8 cellular contexts compared by ENCODE assay signal in the genomic region with DNA sequence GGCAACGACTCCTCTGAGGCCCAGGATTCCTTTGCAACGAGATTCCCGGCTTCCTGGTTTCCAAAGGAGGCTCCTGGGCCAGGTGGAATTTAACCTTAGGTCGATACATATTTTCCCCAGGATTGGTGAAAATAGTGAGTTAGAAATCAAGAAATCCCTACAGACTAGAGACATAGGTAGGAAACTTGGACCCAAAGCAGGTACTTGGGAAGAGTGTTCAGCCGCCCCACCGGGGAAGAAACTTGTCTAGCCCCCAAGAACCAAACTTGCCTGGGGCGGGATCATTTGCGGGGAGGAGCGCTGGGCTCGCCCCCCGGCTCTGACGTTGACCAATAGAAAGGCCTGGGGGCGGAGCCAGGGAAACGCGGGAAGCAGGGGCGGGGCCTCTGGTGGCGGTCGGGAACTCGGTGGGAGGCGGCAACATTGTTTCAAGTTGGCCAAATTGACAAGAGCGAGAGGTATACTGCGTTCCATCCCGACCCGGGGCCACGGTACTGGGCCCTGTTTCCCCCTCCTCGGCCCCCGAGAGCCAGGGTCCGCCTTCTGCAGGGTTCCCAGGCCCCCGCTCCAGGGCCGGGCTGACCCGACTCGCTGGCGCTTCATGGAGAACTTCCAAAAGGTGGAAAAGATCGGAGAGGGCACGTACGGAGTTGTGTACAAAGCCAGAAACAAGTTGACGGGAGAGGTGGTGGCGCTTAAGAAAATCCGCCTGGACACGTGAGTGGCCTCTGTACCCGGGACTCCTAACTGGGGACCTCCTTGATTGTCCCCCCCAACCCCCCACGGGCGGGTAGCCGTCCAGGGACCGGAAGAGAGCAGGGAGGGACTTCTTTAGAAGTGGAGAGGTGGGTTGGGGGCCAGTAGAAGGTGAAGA. TPM values are rescaled to one million over a fixed set of nuclear protein-coding genes. Genes with fewer than 3 reads are reported as not detected.
DNase-seq lines count a peak whose midpoint lies in the region; ATAC-seq and TF ChIP-seq lines count a peak whose summit lies in the region.

A gene (plus strand): TSS at position 423 of the 874 bp plus-strand sequence. CDS start 179 bp downstream, at position 602.

- POLR2A ChIA-PET in OCI-LY7 (lab: Charles Lee) = interaction anchor here (0.6 to 0.9 kb wide), 5 partner anchors 19 to 488 kb away, joined by 4 to 10 read pairs (median 6); a partner anchor contains a TSS

- H3K4me3 ChIP-seq in HUES64 (ENCODE audit: low read length) (peak within 1 kb of the TSS; percentile 89), OCI-LY7 (ENCODE audit: low read depth, low read length, poor library complexity, severe bottlenecking) (peak within 1 kb of the TSS; percentile 91)

- peak; percentile 96 for ATAC-seq in GM21447 (IDR thresholded peaks at IDR 0.05; ENCODE audit: unreplicated experiment)

- WGBS in HUES64 = under 1% methylated on average over 43 of the region's 45 CpGs

- H2AFZ ChIP-seq in OCI-LY7 (ENCODE audit: low read length) = peak within 1 kb of the TSS; percentile 91

- no peak for TF ChIP-seq CTCF in OCI-LY7 (conservative IDR thresholded peaks at IDR 0.05; ENCODE audit: low read length)

- CTCF ChIA-PET in OCI-LY7 (lab: Charles Lee; ENCODE audit: unreplicated experiment) = interaction anchor here (0.6 kb wide), 1 partner anchor 119 kb away, joined by 11 read pairs; no protein-coding TSS in a partner anchor

- peak within 1 kb of the TSS; percentile 96 for H3K4me2 ChIP-seq in OCI-LY7 (ENCODE audit: low read length)

- H3K9ac ChIP-seq in HUES64 (ENCODE audit: low read depth, low read length) = peak within 1 kb of the TSS; percentile 84

- H3K27me3 ChIP-seq in HUES64 (ENCODE audit: insufficient read depth, low read length) = no peaks in the 10 kb centered on the region

- intact Hi-C loops in OCI-LY7 (cut with micrococcal nuclease; ENCODE audit: unreplicated experiment) = loop anchor here (2.0 kb wide), 1 partner anchor 34 kb away; no protein-coding TSS in a partner anchor

- BruUV-seq in OCI-LY7 (replicated peaks; lab: Mats Ljungman, UMichigan) = TSS peak; percentile 67

- H4K20me1 ChIP-seq in OCI-LY7 (ENCODE audit: insufficient read depth, low read length) = 0 out of 2 replicates have a peak, but pooled peaks cover 6% of the 10 kb centered on the region

- H3K79me2 ChIP-seq in OCI-LY7 (ENCODE audit: insufficient read depth, low read depth, low read length) = peaks cover 15% of the 10 kb centered on the region; the same call in 1 of the 2 replicates

- H3K4me1 ChIP-seq in HUES64 (ENCODE audit: insufficient read depth, low read length) (peaks cover 7% of the 10 kb centered on the region; the same call in 1 of the 2 replicates), OCI-LY7 (ENCODE audit: insufficient read depth, low read length, poor library complexity, severe bottlenecking) (peaks cover 29% of the 10 kb centered on the region)

- H3K27ac ChIP-seq in HUES64 (ENCODE audit: low read depth, low read length) (peak within 1 kb of the TSS; percentile 80), OCI-LY7 (ENCODE audit: low read depth, low read length, poor library complexity, severe bottlenecking) (peak within 1 kb of the TSS; percentile 37), epithelial cell of prostate (peak within 1 kb of the TSS; percentile 47)

- no peaks in the 10 kb centered on the region for H3K9me2 ChIP-seq in OCI-LY7 (ENCODE audit: insufficient read depth, low read length)

- H3K36me3 ChIP-seq in HUES64 (ENCODE audit: insufficient read depth, low read length) (peaks cover 34% of the 10 kb centered on the region), OCI-LY7 (ENCODE audit: insufficient read depth, low read length) (peaks cover 31% of the 10 kb centered on the region)

- no peaks in the 10 kb centered on the region for H3K9me3 ChIP-seq in HUES64 (ENCODE audit: insufficient read depth, low read depth, low read length)
- H3K9me3 ChIP-seq in OCI-LY7 (ENCODE audit: low read length) = no peaks in the 10 kb centered on the region

- DNase-seq in DMS 273 treated with DMSO at 0.1 percent for 48 hours (lab: John Stamatoyannopoulos, UW) = peak; percentile 30
- peak; percentile 93 for DNase-seq in OCI-LY7 (ENCODE audit: low spot score)
- peak; percentile 88 for DNase-seq in activated T-cell treated with anti-CD3 and anti-CD28 coated beads for 24 hours (ENCODE audit: low read depth)
- no peak for DNase-seq in epithelial cell of prostate (ENCODE audit: low read depth, low spot score)
- peak; percentile 91 for DNase-seq in mucosa of gallbladder (ENCODE audit: low spot score)
- DNase-seq in stimulated activated CD8-positive, alpha-beta memory T cell treated with anti-CD3 and anti-CD28 coated beads, Interleukin-4, amount 100 ng/mL, for 24 hours (ENCODE audit: low read depth) = peak; percentile 88

RNA-seq across cellular contexts. Expression of the gene that starts here (rescaled TPM):
- polyA plus RNA-seq in HUES64 (2013, experiment 1 of 2) = 39.9 TPM
- 40.8 TPM for polyA plus RNA-seq in HUES64 (2013, experiment 2 of 2)
- 57.8 and 68.1 TPM in 2 replicates for total RNA-seq in OCI-LY7 (2014; rRNA removed; shearing (Covaris generic))
- total RNA-seq in OCI-LY7 (2022) = 80.9 and 81.4 TPM in 2 replicates
- 28.0 TPM for total RNA-seq in mucosa of gallbladder
